In the genomic region with DNA sequence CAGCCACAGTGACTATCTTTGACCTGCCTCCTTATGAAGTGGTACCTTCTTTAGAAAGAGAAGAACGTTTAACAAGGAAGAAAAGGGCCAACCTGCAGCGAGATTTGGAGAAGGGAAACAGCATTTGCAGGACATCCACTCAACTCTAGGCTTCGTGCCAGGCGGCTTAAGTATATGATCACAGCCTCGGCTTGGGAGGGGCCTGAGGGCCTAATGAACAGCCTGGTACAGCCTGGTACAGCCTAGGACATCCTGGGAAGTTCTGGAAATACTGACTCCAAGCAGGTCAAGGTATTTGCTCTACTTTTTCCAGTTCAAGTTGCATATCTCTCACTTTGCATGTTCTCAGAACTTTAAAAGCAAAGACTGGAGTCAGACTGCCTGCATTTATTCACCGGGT, we compare ENCODE assay signal across 15 cellular contexts. TPM values are rescaled to one million over a fixed set of nuclear protein-coding genes. Genes with fewer than 3 reads are reported as not detected.
A peak's percentile ranks its signal among the peaks of the same experiment; 100 is the strongest.
DNase-seq lines count a peak whose midpoint lies in the region; ATAC-seq and TF ChIP-seq lines count a peak whose summit lies in the region.
"Had no signal": no experiment of that assay in that cellular context is flagged by ENCODE, and none has a peak within 500 bp of the region (broad histone marks: within the 10 kb centered on the region; RNA-seq: fewer than 3 reads in every experiment).

No MANE protein-coding gene starts in this region.

- H3K27me3 ChIP-seq in upper lobe of left lung: no peaks in the 10 kb centered on the region
- no peaks in the 10 kb centered on the region for H3K27me3 ChIP-seq in right cardiac atrium (ENCODE audit: control insufficient read depth, insufficient read depth)

- 49 to 63% methylated on average over 6 of the region's 6 CpGs for WGBS in upper lobe of left lung, 2 donors
- WGBS in right cardiac atrium: 51% methylated on average over 6 of the region's 6 CpGs

- H3K27ac ChIP-seq in upper lobe of left lung: peak overlapping the region; percentile 2 to 71 (median 50)
- H3K27ac ChIP-seq in right cardiac atrium (ENCODE audit: low read length): no peak overlapping the region

- DNase-seq in NCI-H82 (lab: John Stamatoyannopoulos, UW) (peak; percentile 11), NCI-H82 treated with DMSO at 0.1 percent for 48 hours (lab: John Stamatoyannopoulos, UW; ENCODE audit: unreplicated experiment) (no peak), NCI-H510A (lab: John Stamatoyannopoulos, UW) (peak; percentile 57), fibroblast of the aortic adventitia (ENCODE audit: low read depth) (peak; percentile 21), upper lobe of left lung (peak in 1 of 2 donors; percentile 92), right cardiac atrium (no peak), T-helper 1 cell (no peak)
- DNase-seq: ACHN; activated naive CD4-positive, alpha-beta T cell treated with anti-CD3 and anti-CD28 coated beads for 36 hours; erythroblast; NCI-H526; SIG-M5 had no signal

- intact Hi-C loops in right cardiac atrium (cut with DNase I): no loop called here

- H3K4me1 ChIP-seq in upper lobe of left lung (peaks cover 0 to 6% (median 0%) of the 10 kb centered on the region in 4 donors), right cardiac atrium (ENCODE audit: control insufficient read depth, insufficient read depth, low read length) (no peaks in the 10 kb centered on the region)

- ATAC-seq in upper lobe of left lung (ENCODE audit: low FRiP score in 2 of 2) (peak; percentile 35 to 77), HG03108 (IDR thresholded peaks at IDR 0.05; ENCODE audit: unreplicated experiment) (no peak), right cardiac atrium (no peak)

- H3K9me3 ChIP-seq in upper lobe of left lung (no peaks in the 10 kb centered on the region), right cardiac atrium (ENCODE audit: control insufficient read depth, low read length) (no peaks in the 10 kb centered on the region)

- peak in 2 of 4 donors; percentile 41 to 82 for TF ChIP-seq EP300 in upper lobe of left lung (IDR thresholded peaks at IDR 0.05)

- TF ChIP-seq POLR2A in upper lobe of left lung (IDR thresholded peaks at IDR 0.05): no peak

- no peaks in the 10 kb centered on the region for H3K36me3 ChIP-seq in upper lobe of left lung

- H3K4me3 ChIP-seq in fibroblast of the aortic adventitia (ENCODE audit: low read depth, low read length) (no peak overlapping the region), upper lobe of left lung (no peak overlapping the region), right cardiac atrium (ENCODE audit: low read length) (no peak overlapping the region)

- no peak for TF ChIP-seq CTCF in fibroblast of the aortic adventitia (IDR thresholded peaks at IDR 0.05; ENCODE audit: insufficient read depth, low read length)
- no peak for TF ChIP-seq CTCF in upper lobe of left lung (IDR thresholded peaks at IDR 0.05)

RNA-seq across cellular contexts. Expression of a gene that starts 16.1 kb away (rescaled TPM):
- total RNA-seq in fibroblast of the aortic adventitia (ENCODE audit: low replicate concordance) (0.25 TPM in 1 of 2 replicates, not detected in the other), upper lobe of left lung (10 to 100 TPM in 3 of 6 donors, 1 to 10 TPM in 3; 3.3 to 26.5 (median 7.5) TPM), right cardiac atrium (under 1 TPM in 1 of 4 donors, not detected in 3; 0.58 TPM)
- 0.16 TPM for polyA plus RNA-seq in right cardiac atrium
- total RNA-seq: activated CD8-positive, alpha-beta memory T cell treated with anti-CD3 and anti-CD28 coated beads for 36 hours; activated naive CD4-positive, alpha-beta T cell treated with anti-CD3 and anti-CD28 coated beads for 36 hours; osteocyte had no signal

RNA-seq across cellular contexts. Expression of a gene that starts 29.5 kb away (rescaled TPM):
- total RNA-seq in fibroblast of the aortic adventitia (ENCODE audit: low replicate concordance) (0.41 TPM in 1 of 2 replicates, not detected in the other), upper lobe of left lung (1 to 10 TPM; 1.0 to 8.0 (median 3.0) TPM), right cardiac atrium (not detected)
- polyA plus RNA-seq in right cardiac atrium: 0.05 TPM
- total RNA-seq: activated CD8-positive, alpha-beta memory T cell treated with anti-CD3 and anti-CD28 coated beads for 36 hours; activated naive CD4-positive, alpha-beta T cell treated with anti-CD3 and anti-CD28 coated beads for 36 hours; osteocyte had no signal

RNA-seq across cellular contexts. Expression of a gene that starts 43.6 kb away (rescaled TPM):
- total RNA-seq in fibroblast of the aortic adventitia (ENCODE audit: low replicate concordance) (1.5 and 2.2 TPM in 2 replicates), upper lobe of left lung (1 to 10 TPM in 2 of 6 donors, under 1 TPM in 4; 0.33 to 6.3 (median 0.71) TPM), right cardiac atrium (under 1 TPM in 3 of 4 donors, not detected in 1; 0.08 to 0.12 (median 0.11) TPM)
- 0.20 TPM for polyA plus RNA-seq in right cardiac atrium

Comparison
In these comparisons a context has a peak if more than half of its experiments do, and no peak if none do; other contexts are left out.
1. DNase-seq: peak in NCI-H82 (single experiment), NCI-H510A (single experiment) and fibroblast of the aortic adventitia (single experiment); none in NCI-H82 treated with DMSO at 0.1 percent for 48 hours (single experiment), right cardiac atrium (0 of 3) and T-helper 1 cell (0 of 5).
2. ATAC-seq: peak in upper lobe of left lung (2 of 2); none in HG03108 (single experiment) and right cardiac atrium (0 of 2).